ENCODE assay signal across 8 cellular contexts in the genomic region with DNA sequence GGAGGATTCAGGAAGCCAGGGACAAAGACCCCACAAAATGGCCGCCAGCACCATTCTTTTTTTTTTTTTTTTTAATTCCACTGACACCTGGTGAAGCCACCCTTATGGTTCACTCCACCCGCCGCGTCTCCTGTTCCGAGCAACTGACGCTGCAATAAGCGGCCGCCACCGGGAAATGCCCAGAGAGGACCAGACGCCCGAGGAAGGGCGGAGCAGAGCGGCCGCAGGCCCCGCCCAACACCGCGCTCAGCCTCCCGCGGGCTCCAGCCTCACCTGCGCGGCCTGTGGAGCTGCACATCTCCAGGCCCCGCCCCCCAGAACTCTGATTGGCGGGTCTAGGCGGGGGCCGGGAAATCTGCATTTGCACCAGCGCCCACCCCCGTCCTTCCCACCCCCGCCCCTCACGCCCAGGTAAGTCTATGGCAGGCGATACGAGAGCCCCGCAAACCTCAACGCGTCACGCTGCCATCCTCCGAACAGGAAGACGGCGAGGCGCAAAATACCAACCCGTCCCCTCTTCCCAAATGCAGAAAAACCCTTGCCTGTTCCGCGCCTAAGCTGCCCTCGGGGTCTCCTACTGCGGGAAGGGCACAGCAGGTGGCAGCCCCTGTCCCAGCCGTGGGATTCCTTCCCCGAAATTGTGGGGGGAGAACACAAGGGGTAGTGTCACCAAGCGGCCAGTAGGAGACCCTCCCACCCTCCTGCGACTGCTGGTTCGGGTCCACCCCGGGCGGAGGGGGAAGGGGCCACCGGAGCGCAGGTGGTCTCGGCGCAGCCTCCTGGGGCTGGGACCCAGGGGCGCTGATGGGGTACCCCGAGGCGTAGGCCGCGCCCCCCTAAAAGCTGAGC. TPM values are rescaled to one million over a fixed set of nuclear protein-coding genes. Genes with fewer than 3 reads are reported as not detected.
DNase-seq lines count a peak whose midpoint lies in the region; ATAC-seq and TF ChIP-seq lines count a peak whose summit lies in the region.

No MANE protein-coding gene starts in this region.

- H3K9me3 Mint-ChIP-seq in activated CD4-positive, alpha-beta T cell treated with anti-CD3 and anti-CD28 coated beads for 36 hours (ENCODE audit: low read depth), result no peaks in the 10 kb centered on the region

- H3K4me1 Mint-ChIP-seq in activated CD4-positive, alpha-beta T cell treated with anti-CD3 and anti-CD28 coated beads for 36 hours, result peaks cover 8% of the 10 kb centered on the region

- peak overlapping the region; percentile 46 for H3K4me3 Mint-ChIP-seq in activated CD4-positive, alpha-beta T cell treated with anti-CD3 and anti-CD28 coated beads for 36 hours

- peak; percentile 97 for ATAC-seq in activated CD4-positive, alpha-beta T cell treated with anti-CD3 and anti-CD28 coated beads for 36 hours
- ATAC-seq in GM21390 (IDR thresholded peaks at IDR 0.05; ENCODE audit: unreplicated experiment), result no peak

- intact Hi-C loops in activated CD4-positive, alpha-beta T cell treated with anti-CD3 and anti-CD28 coated beads for 36 hours (cut with DNase I, micrococcal nuclease), result loop anchor here in 1 of 2 experiments (2.0 to 5.0 kb wide), 2 partner anchors 34 to 45 kb away; no protein-coding TSS in a partner anchor

- POLR2A ChIA-PET in activated CD4-positive, alpha-beta T cell treated with anti-CD3 and anti-CD28 coated beads for 36 hours (lab: Charles Lee), result no interaction called here

- H3K27ac Mint-ChIP-seq in activated CD4-positive, alpha-beta T cell treated with anti-CD3 and anti-CD28 coated beads for 36 hours, result no peak overlapping the region

- CTCF ChIA-PET in activated CD4-positive, alpha-beta T cell treated with anti-CD3 and anti-CD28 coated beads for 36 hours (lab: Charles Lee), result no interaction called here

- peaks cover 29% of the 10 kb centered on the region for H3K27me3 Mint-ChIP-seq in activated CD4-positive, alpha-beta T cell treated with anti-CD3 and anti-CD28 coated beads for 36 hours

- peak; percentile 77 for DNase-seq in activated CD4-positive, alpha-beta T cell treated with anti-CD3 and anti-CD28 coated beads for 36 hours
- no peak for DNase-seq in activated CD4-positive, alpha-beta T cell treated with anti-CD3 and anti-CD28 coated beads for 1 hour
- DNase-seq in NCI-H2171 (lab: John Stamatoyannopoulos, UW) (peak; percentile 99), epithelial cell of proximal tubule (ENCODE audit: low read depth) (no peak), midbrain (lab: John Stamatoyannopoulos, UW) (peak; percentile 72)
- peak in 2 of 3 experiments; percentile 12 to 18 for DNase-seq in activated CD8-positive, alpha-beta memory T cell treated with anti-CD3 and anti-CD28 coated beads for 48 hours (ENCODE audit: low read depth in 2 of 3, low spot score in 2 of 3)
- DNase-seq in stimulated activated CD8-positive, alpha-beta memory T cell treated with anti-CD3 and anti-CD28 coated beads, Interleukin-2, amount 100 ng/mL, for 48 hours (ENCODE audit: low read depth in 2 of 2), result peak; percentile 49 to 52

- no peaks in the 10 kb centered on the region for H3K36me3 Mint-ChIP-seq in activated CD4-positive, alpha-beta T cell treated with anti-CD3 and anti-CD28 coated beads for 36 hours (ENCODE audit: low read depth)

- H3K4me3 ChIP-seq in epithelial cell of proximal tubule (ENCODE audit: low read depth, low read length), result peak overlapping the region; percentile 62

- TF ChIP-seq CTCF in epithelial cell of proximal tubule (conservative IDR thresholded peaks at IDR 0.05; ENCODE audit: low read depth, low read length), result peak; percentile 41

RNA-seq across cellular contexts. Expression of a gene that starts 0.9 kb away (rescaled TPM):
- 1 to 10 TPM; 2.2 to 2.7 TPM for total RNA-seq in activated CD4-positive, alpha-beta T cell treated with anti-CD3 and anti-CD28 coated beads for 36 hours
- 16.4 and 22.5 TPM in 2 replicates for total RNA-seq in epithelial cell of proximal tubule

RNA-seq across cellular contexts. Expression of a gene that starts 35.1 kb away (rescaled TPM):
- under 1 TPM in 1 of 2 experiments, not detected in 1; 0.11 TPM for total RNA-seq in activated CD4-positive, alpha-beta T cell treated with anti-CD3 and anti-CD28 coated beads for 36 hours
- total RNA-seq in epithelial cell of proximal tubule, result 1.4 and 3.7 TPM in 2 replicates

Comparison
In these comparisons a context has a peak if more than half of its experiments do, and no peak if none do; other contexts are left out.
1. DNase-seq: peak in activated CD4-positive, alpha-beta T cell treated with anti-CD3 and anti-CD28 coated beads for 36 hours (single experiment), NCI-H2171 (single experiment), activated CD8-positive, alpha-beta memory T cell treated with anti-CD3 and anti-CD28 coated beads for 48 hours (2 of 3), midbrain (single experiment) and stimulated activated CD8-positive, alpha-beta memory T cell treated with anti-CD3 and anti-CD28 coated beads, Interleukin-2, amount 100 ng/mL, for 48 hours (2 of 2); none in activated CD4-positive, alpha-beta T cell treated with anti-CD3 and anti-CD28 coated beads for 1 hour (single experiment) and epithelial cell of proximal tubule (single experiment).